ENCODE assay signal across 16 cellular contexts in the genomic region with DNA sequence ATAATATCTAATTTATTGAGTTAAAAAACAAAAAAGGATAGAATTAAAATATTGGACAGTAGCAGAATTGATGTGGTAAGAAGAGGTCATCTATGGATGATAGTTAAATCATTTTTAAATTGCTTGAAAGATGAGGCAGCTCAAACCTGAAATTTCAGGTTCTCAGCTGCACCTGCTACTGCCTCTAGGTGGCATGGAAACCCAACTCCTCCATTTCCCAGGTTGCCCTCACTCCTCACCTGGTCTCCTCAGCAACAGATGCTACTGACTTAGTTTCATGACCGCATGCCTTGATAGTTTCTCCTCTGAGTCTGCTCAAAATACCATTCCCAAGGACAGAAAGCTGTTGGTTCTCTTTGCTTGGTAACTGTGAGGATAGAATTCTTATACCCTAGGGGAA.
DNase-seq lines count a peak whose midpoint lies in the region; ATAC-seq and TF ChIP-seq lines count a peak whose summit lies in the region.
"Had no signal": no experiment of that assay in that cellular context is flagged by ENCODE, and none has a peak within 500 bp of the region (broad histone marks: within the 10 kb centered on the region; RNA-seq: fewer than 3 reads in every experiment).

No MANE protein-coding gene starts in this region.

- peak overlapping the region in 1 of 7 donors; percentile 64 for H3K27ac Mint-ChIP-seq in CD4-positive, alpha-beta memory T cell
- H3K27ac Mint-ChIP-seq: activated T-helper 2 cell treated with anti-CD3 and anti-CD28 coated beads, Interferon-gamma antibody, Interleukin-2, Interleukin-4, amounts not matched to agents 10 μg/mL and 5 μg/mL and 100 μg/mL, durations not matched to agents 14 hours and 24 hours and 36 hours; CD4-positive, alpha-beta T cell; nephron; T-helper 1 cell treated with Interleukin-12 subunit alpha and Interleukin-12 subunit beta and Interleukin-4 antibody, amounts not matched to agents 30 μg/mL and 1 μg/mL, for 36 hours had no signal

- CTCF ChIA-PET in PC-3 (lab: Charles Lee) = interaction anchor here (0.6 to 0.7 kb wide), 3 partner anchors 61 to 360 kb away, joined by 3 read pairs; no protein-coding TSS in a partner anchor
- CTCF ChIA-PET in CD4-positive, alpha-beta memory T cell (lab: Charles Lee; ENCODE audit: partially characterized antibody) = no interaction called here

- H3K27me3 Mint-ChIP-seq in CD4-positive, alpha-beta memory T cell = peaks cover 14 to 25% of the 10 kb centered on the region in 2 donors

- H3K79me2 ChIP-seq in PC-3 (ENCODE audit: low read length) = no peaks in the 10 kb centered on the region

- no TSS peak for BruUV-seq in PC-3 (replicated peaks; lab: Mats Ljungman, UMichigan)

- H3K9me2 ChIP-seq in PC-3 (replicated peaks; ENCODE audit: low read length) = no peaks in the 10 kb centered on the region

- no peaks in the 10 kb centered on the region for H3K9me3 ChIP-seq in breast epithelium
- H3K9me3 ChIP-seq in PC-3 (ENCODE audit: low read length) = 0 out of 2 replicates have a peak, but pooled peaks cover 11% of the 10 kb centered on the region
- H3K9me3 ChIP-seq in thyroid gland = no peaks in the 10 kb centered on the region
- H3K9me3 ChIP-seq in CD4-positive, alpha-beta memory T cell (ENCODE audit: control insufficient read depth in 1 of 2, low read length in 2 of 2) = no peaks in the 10 kb centered on the region
- no peaks in the 10 kb centered on the region for H3K9me3 ChIP-seq in testis

- no peak overlapping the region for H3K4me3 ChIP-seq in breast epithelium
- H3K4me3 ChIP-seq in PC-3 (ENCODE audit: low read length) = no peak overlapping the region
- no peak overlapping the region for H3K4me3 ChIP-seq in fibroblast of the aortic adventitia (ENCODE audit: low read depth, low read length)
- no peak overlapping the region for H3K4me3 ChIP-seq in thyroid gland (replicated peaks in 1 of 3)
- H3K4me3 ChIP-seq in CD4-positive, alpha-beta memory T cell (ENCODE audit: low read length in 2 of 2) = no peak overlapping the region
- H3K4me3 ChIP-seq in testis = no peak overlapping the region

- 82 to 88% methylated on average over 1 of the region's 1 CpG for WGBS in thyroid gland, 2 donors
- WGBS in testis, 2 donors = 83 to 88% methylated on average over 1 of the region's 1 CpG

- no peak overlapping the region for H3K4me2 ChIP-seq in PC-3 (ENCODE audit: low read length)

- DNase-seq in T47D (ENCODE audit: low read depth in 1 of 2, low spot score in 1 of 2) (peak; percentile 31 to 53), breast epithelium (ENCODE audit: low spot score in 2 of 2) (no peak), PC-3 (peak; percentile 41), fibroblast of the aortic adventitia (ENCODE audit: low read depth) (no peak), thyroid gland (peak; percentile 23 to 34), islet precursor cell (no peak), testis (no peak)
- no peak for DNase-seq in CD4-positive, alpha-beta memory T cell
- DNase-seq: activated CD4-positive, CD25-positive, alpha-beta regulatory T cell; CD4-positive, alpha-beta T cell; NCI-H82; stimulated activated naive CD8-positive, alpha-beta T cell treated with anti-CD3 and anti-CD28 coated beads, Interleukin-15, amount 100 ng/mL, for 72 hours had no signal

- peaks cover 9 to 46% (median 18%) of the 10 kb centered on the region in 8 donors for H3K9me3 Mint-ChIP-seq in CD4-positive, alpha-beta memory T cell

- H3K36me3 Mint-ChIP-seq in CD4-positive, alpha-beta memory T cell = peaks cover 0 to 2% of the 10 kb centered on the region in 2 donors

- H3K9ac ChIP-seq in PC-3 (ENCODE audit: low read length) = no peak overlapping the region

- no peak; the same call in 1 of the 2 replicates for ATAC-seq in PC-3
- ATAC-seq: Right ventricle myocardium inferior; stimulated activated naive CD8-positive, alpha-beta T cell treated with anti-CD3 and anti-CD28 coated beads, Interleukin-15, amount 100 ng/mL, for 72 hours had no signal

- TF ChIP-seq CTCF in breast epithelium (IDR thresholded peaks at IDR 0.05) = no peak
- peak; percentile 64 for TF ChIP-seq CTCF in PC-3 (conservative IDR thresholded peaks at IDR 0.05; ENCODE audit: low read depth, low read length)
- peak; percentile 15 for TF ChIP-seq CTCF in fibroblast of the aortic adventitia (IDR thresholded peaks at IDR 0.05; ENCODE audit: insufficient read depth, low read length)
- TF ChIP-seq CTCF in thyroid gland (IDR thresholded peaks at IDR 0.05) = peak in 4 of 6 experiments; percentile 35 to 58 (median 56)
- TF ChIP-seq CTCF in testis (IDR thresholded peaks at IDR 0.05) = no peak

- H3K27me3 ChIP-seq in breast epithelium (no peaks in the 10 kb centered on the region), PC-3 (ENCODE audit: low read length) (no peaks in the 10 kb centered on the region), thyroid gland (no peaks in the 10 kb centered on the region), testis (no peaks in the 10 kb centered on the region)
- H3K27me3 ChIP-seq in CD4-positive, alpha-beta memory T cell (ENCODE audit: insufficient read depth, low read length) = no peaks in the 10 kb centered on the region

- no peak for TF ChIP-seq POLR2A in breast epithelium (IDR thresholded peaks at IDR 0.05)
- TF ChIP-seq POLR2A in thyroid gland (IDR thresholded peaks at IDR 0.05) = no peak
- no peak for TF ChIP-seq POLR2A in testis (IDR thresholded peaks at IDR 0.05)

- H3K36me3 ChIP-seq in breast epithelium = no peaks in the 10 kb centered on the region
- H3K36me3 ChIP-seq in PC-3 (ENCODE audit: low read depth, low read length) = no peaks in the 10 kb centered on the region
- H3K36me3 ChIP-seq in thyroid gland = no peaks in the 10 kb centered on the region
- H3K36me3 ChIP-seq in CD4-positive, alpha-beta memory T cell (ENCODE audit: insufficient read depth, low read length) = no peaks in the 10 kb centered on the region
- H3K36me3 ChIP-seq in testis (ENCODE audit: low read depth, missing control alignments) = no peaks in the 10 kb centered on the region

- no peaks in the 10 kb centered on the region for H3K4me1 Mint-ChIP-seq in CD4-positive, alpha-beta memory T cell
- H3K4me1 Mint-ChIP-seq: nephron; stimulated activated naive CD8-positive, alpha-beta T cell treated with anti-CD3 and anti-CD28 coated beads, Interleukin-15, amount 100 ng/mL, for 72 hours had no signal

- POLR2A ChIA-PET in PC-3 (lab: Charles Lee; ENCODE audit: unreplicated experiment) = interaction anchor here (0.7 kb wide), 1 partner anchor 212 kb away, joined by 3 read pairs; no protein-coding TSS in a partner anchor
- POLR2A ChIA-PET in CD4-positive, alpha-beta memory T cell (lab: Charles Lee; ENCODE audit: partially characterized antibody) = no interaction called here

- in situ Hi-C loops in T47D (cut with HindIII; ENCODE audit: low pct_unique_long_range_greater_than_20kb, low sequenced_read_pairs) = no loop called here

- no peaks in the 10 kb centered on the region for H3K4me1 ChIP-seq in breast epithelium
- no peaks in the 10 kb centered on the region for H3K4me1 ChIP-seq in PC-3 (ENCODE audit: insufficient read depth, low read length)
- H3K4me1 ChIP-seq in thyroid gland = no peaks in the 10 kb centered on the region
- no peaks in the 10 kb centered on the region for H3K4me1 ChIP-seq in CD4-positive, alpha-beta memory T cell (ENCODE audit: insufficient read depth, low read length)
- no peaks in the 10 kb centered on the region for H3K4me1 ChIP-seq in testis

- no peak overlapping the region for H2AFZ ChIP-seq in PC-3 (ENCODE audit: low read length)

- H4K20me1 ChIP-seq in PC-3 (ENCODE audit: low read length) = no peaks in the 10 kb centered on the region

- intact Hi-C loops in breast epithelium (cut with DNase I; ENCODE audit: low total_unique reads) (no loop called here), PC-3 (cut with micrococcal nuclease) (loop anchor here (5.0 kb wide), 1 partner anchor 358 kb away; no protein-coding TSS in a partner anchor), thyroid gland (cut with DNase I) (no loop called here), testis (cut with DNase I; ENCODE audit: low total_unique reads) (no loop called here)
- intact Hi-C loops in CD4-positive, alpha-beta memory T cell (cut with micrococcal nuclease) = no loop called here

- H3K4me3 Mint-ChIP-seq in CD4-positive, alpha-beta memory T cell = no peak overlapping the region
- H3K4me3 Mint-ChIP-seq: CD4-positive, alpha-beta T cell; nephron; stimulated activated naive CD8-positive, alpha-beta T cell treated with anti-CD3 and anti-CD28 coated beads, Interleukin-15, amount 100 ng/mL, for 72 hours; T-helper 1 cell treated with Interleukin-12 subunit alpha and Interleukin-12 subunit beta and Interleukin-4 antibody, amounts not matched to agents 30 μg/mL and 1 μg/mL, for 36 hours had no signal

- H3F3A ChIP-seq in PC-3 (ENCODE audit: low read length, unreplicated experiment) = no peaks in the 10 kb centered on the region

- no peak overlapping the region for H3K27ac ChIP-seq in breast epithelium
- no peak overlapping the region for H3K27ac ChIP-seq in PC-3 (ENCODE audit: low read length)
- H3K27ac ChIP-seq in thyroid gland = no peak overlapping the region
- H3K27ac ChIP-seq in CD4-positive, alpha-beta memory T cell (ENCODE audit: low read depth, low read length) = no peak overlapping the region
- no peak overlapping the region for H3K27ac ChIP-seq in testis

Comparison
In these comparisons a context has a peak if more than half of its experiments do, and no peak if none do; other contexts are left out.
1. DNase-seq: peak in T47D (2 of 2), PC-3 (single experiment) and thyroid gland (2 of 2); none in breast epithelium (0 of 2), fibroblast of the aortic adventitia (single experiment), islet precursor cell (single experiment), CD4-positive, alpha-beta memory T cell (0 of 5) and testis (single experiment).
2. CTCF ChIP-seq: peak in PC-3 (single experiment), fibroblast of the aortic adventitia (single experiment) and thyroid gland (4 of 6); none in breast epithelium (0 of 3) and testis (0 of 3).